8 cellular contexts compared by ENCODE assay signal in genomic region chr3:172034786-172035685, GRCh38. TPM values are rescaled to one million over a fixed set of nuclear protein-coding genes. Genes with fewer than 3 reads are reported as not detected.
DNase-seq lines count a peak whose midpoint lies in the region; ATAC-seq and TF ChIP-seq lines count a peak whose summit lies in the region.

No MANE protein-coding gene starts in this region.

- no peaks in the 10 kb centered on the region for H3K27me3 ChIP-seq in gastrocnemius medialis

- DNase-seq in AG20443 (ENCODE audit: low spot score) (peak; percentile 46), GM12865 (ENCODE audit: low read depth) (peak; percentile 33), OCI-LY7 (ENCODE audit: low spot score) (peak; percentile 49), fibroblast of mammary gland (ENCODE audit: low read depth) (no peak), gastrocnemius medialis (no peak), NOMO-1 (lab: John Stamatoyannopoulos, UW; ENCODE audit: unreplicated experiment in 2 of 2) (no peak), GM19240 (ENCODE audit: insufficient read length, low spot score) (no peak)

- H3K4me1 ChIP-seq in OCI-LY7 (ENCODE audit: insufficient read depth, low read length, poor library complexity, severe bottlenecking) (peaks cover 19% of the 10 kb centered on the region), gastrocnemius medialis (peaks cover 0 to 2% of the 10 kb centered on the region in 2 donors)

- H3K9me3 ChIP-seq in OCI-LY7 (ENCODE audit: low read length): no peaks in the 10 kb centered on the region; the same call in 1 of the 2 replicates
- H3K9me3 ChIP-seq in gastrocnemius medialis: no peaks in the 10 kb centered on the region

- BruUV-seq in OCI-LY7 (replicated peaks; lab: Mats Ljungman, UMichigan): no TSS peak

- peak overlapping the region; percentile 68 for H2AFZ ChIP-seq in OCI-LY7 (ENCODE audit: low read length)

- no peaks in the 10 kb centered on the region for H4K20me1 ChIP-seq in OCI-LY7 (ENCODE audit: insufficient read depth, low read length)

- in situ Hi-C loops in gastrocnemius medialis (cut with MboI; ENCODE audit: low sequenced_read_pairs in 4 of 4): loop anchor here in 3 of 4 donors (10.0 to 25.0 kb wide), 4 partner anchors 277 to 452 kb away; no protein-coding TSS in a partner anchor

- no peaks in the 10 kb centered on the region for H3K36me3 ChIP-seq in OCI-LY7 (ENCODE audit: insufficient read depth, low read length)
- no peaks in the 10 kb centered on the region for H3K36me3 ChIP-seq in gastrocnemius medialis

- H3K9me2 ChIP-seq in OCI-LY7 (ENCODE audit: insufficient read depth, low read length): no peaks in the 10 kb centered on the region

- H3K27ac ChIP-seq in OCI-LY7 (ENCODE audit: low read depth, low read length, poor library complexity, severe bottlenecking) (no peak overlapping the region), gastrocnemius medialis (no peak overlapping the region)

- TF ChIP-seq CTCF in GM12865 (IDR thresholded peaks at IDR 0.05; ENCODE audit: insufficient read depth, low read depth, low read length, missing control alignments): peak; percentile 27
- TF ChIP-seq CTCF in OCI-LY7 (conservative IDR thresholded peaks at IDR 0.05; ENCODE audit: low read length): peak; percentile 73
- peak; percentile 50 for TF ChIP-seq CTCF in fibroblast of mammary gland (conservative IDR thresholded peaks at IDR 0.05; ENCODE audit: control insufficient read depth, insufficient read depth, low read depth, low read length)
- TF ChIP-seq CTCF in gastrocnemius medialis (IDR thresholded peaks at IDR 0.05 in 4 of 5, conservative IDR thresholded peaks at IDR 0.05 in 1 of 5): peak; percentile 45 to 60 (median 51)

- H3K4me3 ChIP-seq in GM12865 (ENCODE audit: low read depth, low read length) (no peak overlapping the region), OCI-LY7 (ENCODE audit: low read depth, low read length, poor library complexity, severe bottlenecking) (no peak overlapping the region), fibroblast of mammary gland (ENCODE audit: control insufficient read depth, low read depth, low read length) (no peak overlapping the region), gastrocnemius medialis (no peak overlapping the region)

- POLR2A ChIA-PET in OCI-LY7 (lab: Charles Lee): interaction anchor here (0.8 to 1.5 kb wide), 5 partner anchors 73 to 319 kb away, joined by 3 to 8 read pairs (median 3); no protein-coding TSS in a partner anchor

- no peak overlapping the region for H3K4me2 ChIP-seq in OCI-LY7 (ENCODE audit: low read length)

- peaks cover 2% of the 10 kb centered on the region; the same call in 1 of the 2 replicates for H3K79me2 ChIP-seq in OCI-LY7 (ENCODE audit: insufficient read depth, low read depth, low read length)

- CTCF ChIA-PET in OCI-LY7 (lab: Charles Lee; ENCODE audit: unreplicated experiment): interaction anchor here (0.5 kb wide), 1 partner anchor 8 kb away, joined by 3 read pairs; no protein-coding TSS in a partner anchor

- intact Hi-C loops in OCI-LY7 (cut with micrococcal nuclease; ENCODE audit: unreplicated experiment): loop anchor here (1.0 to 5.0 kb wide), 4 partner anchors 107 to 306 kb away; no protein-coding TSS in a partner anchor
- intact Hi-C loops in gastrocnemius medialis (cut with DNase I; ENCODE audit: low total_unique reads): loop anchor here (2.0 to 10.0 kb wide), 3 partner anchors 167 to 440 kb away; no protein-coding TSS in a partner anchor

- ATAC-seq in gastrocnemius medialis: no peak
- no peak for ATAC-seq in GM21447 (IDR thresholded peaks at IDR 0.05; ENCODE audit: unreplicated experiment)

- TF ChIP-seq POLR2A in gastrocnemius medialis (IDR thresholded peaks at IDR 0.05): no peak

RNA-seq across cellular contexts. Expression of gene FNDC3B, which starts 4.3 kb away (rescaled TPM):
- total RNA-seq in OCI-LY7 (2014; rRNA removed; shearing (Covaris generic)): 17.3 and 23.3 TPM in 2 replicates
- 28.5 and 43.3 TPM in 2 replicates for total RNA-seq in OCI-LY7 (2022)
- 100 to 1,000 TPM in 1 of 4 donors, 10 to 100 TPM in 3; 42.5 to 110 (median 74.2) TPM for total RNA-seq in gastrocnemius medialis

Comparison
In these comparisons a context has a peak if more than half of its experiments do, and no peak if none do; other contexts are left out.
1. DNase-seq: peak in AG20443 (single experiment), GM12865 (single experiment) and OCI-LY7 (single experiment); none in fibroblast of mammary gland (single experiment), gastrocnemius medialis (0 of 2), NOMO-1 (0 of 2) and GM19240 (single experiment).
2. Peak in every context shown above with its lines, with median percentiles within 50 percentile points of each other: CTCF ChIP-seq.